Comparison of ENCODE assay signal across 19 cellular contexts in the genomic region with DNA sequence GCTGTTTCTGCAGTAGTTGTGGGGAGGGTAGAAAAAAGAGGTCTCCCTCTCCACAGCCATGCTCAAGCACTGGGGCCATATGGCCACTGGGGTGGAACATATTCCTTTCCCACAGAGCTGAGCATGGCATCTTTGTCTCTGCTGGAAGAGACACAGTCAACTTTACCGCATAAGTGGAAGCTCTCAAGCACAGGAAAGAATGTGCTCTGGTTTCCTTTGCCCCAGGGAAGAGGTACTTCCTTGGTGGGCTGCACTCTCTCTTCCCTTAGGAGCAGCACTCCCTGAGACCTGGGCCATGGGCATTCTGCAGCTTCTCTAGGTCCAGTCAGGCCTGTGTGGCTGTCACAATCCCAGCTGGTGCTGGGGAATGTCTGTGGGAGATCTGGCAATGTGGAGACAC.
"Had no signal": no experiment of that assay in that cellular context is flagged by ENCODE, and none has a peak within 500 bp of the region (broad histone marks: within the 10 kb centered on the region; RNA-seq: fewer than 3 reads in every experiment).

No MANE protein-coding gene starts in this region.

- H3K4me3 Mint-ChIP-seq: activated B cell treated with CpG ODN at 0.5 μM for 24 hours; activated naive CD4-positive, alpha-beta T cell treated with anti-CD3 and anti-CD28 coated beads for 36 hours; activated naive CD8-positive, alpha-beta T cell treated with anti-CD3 and anti-CD28 coated beads, Interleukin-2, amount 10 ng/mL, durations not matched to agents 7 days and 5 days; endodermal cell; naive thymus-derived CD8-positive, alpha-beta T cell; T-helper 1 cell treated with Interleukin-12 subunit alpha and Interleukin-12 subunit beta and Interleukin-4 antibody, amounts not matched to agents 30 μg/mL and 1 μg/mL, for 36 hours had no signal

- H3K9me3 ChIP-seq: colonic mucosa, ovary, prostate gland had no signal

- H3K36me3 ChIP-seq: colonic mucosa, gastroesophageal sphincter, ovary, prostate gland had no signal

- H3K9me3 Mint-ChIP-seq: activated naive CD8-positive, alpha-beta T cell treated with anti-CD3 and anti-CD28 coated beads, Interleukin-2, amount 10 ng/mL, durations not matched to agents 7 days and 5 days; T-helper 1 cell treated with Interleukin-12 subunit alpha and Interleukin-12 subunit beta and Interleukin-4 antibody, amounts not matched to agents 30 μg/mL and 1 μg/mL, for 36 hours had no signal

- H3K4me1 Mint-ChIP-seq: activated B cell treated with CpG ODN at 0.5 μM for 24 hours; activated naive CD8-positive, alpha-beta T cell treated with anti-CD3 and anti-CD28 coated beads, Interleukin-2, amount 10 ng/mL, durations not matched to agents 7 days and 5 days; naive thymus-derived CD8-positive, alpha-beta T cell had no signal

- H3K36me3 Mint-ChIP-seq: activated naive CD8-positive, alpha-beta T cell treated with anti-CD3 and anti-CD28 coated beads, Interleukin-2, amount 10 ng/mL, durations not matched to agents 7 days and 5 days had no signal

- H3K27me3 ChIP-seq: colonic mucosa, gastroesophageal sphincter, ovary had no signal

- ATAC-seq: gastroesophageal sphincter; naive thymus-derived CD8-positive, alpha-beta T cell had no signal

- DNase-seq: activated B cell treated with CpG ODN at 0.5 μM for 24 hours; activated CD4-positive, alpha-beta T cell treated with anti-CD3 and anti-CD28 coated beads for 4 hours; activated CD4-positive, alpha-beta T cell treated with anti-CD3 and anti-CD28 coated beads, Interleukin-2, amount 50 U/mL, for 48 hours; activated naive CD4-positive, alpha-beta T cell treated with anti-CD3 and anti-CD28 coated beads for 36 hours; activated naive CD8-positive, alpha-beta T cell treated with anti-CD3 and anti-CD28 coated beads, Interleukin-2, amount 10 ng/mL, durations not matched to agents 7 days and 5 days; activated T-cell treated with anti-CD3 and anti-CD28 coated beads, Interleukin-2, amount 50 U/mL, for 48 hours; amniotic stem cell; head of caudate nucleus; naive thymus-derived CD8-positive, alpha-beta T cell; ovary; stimulated activated CD4-positive, alpha-beta T cell treated with anti-CD3 and anti-CD28 coated beads, Interleukin-4, amount 100 ng/mL, for 24 hours; stimulated activated naive CD4-positive, alpha-beta T cell treated with Interleukin-2 at 50 U/mL for 16 hours had no signal

- H3K27ac ChIP-seq: colonic mucosa, gastroesophageal sphincter, ovary, prostate gland had no signal

- H3K27ac Mint-ChIP-seq: activated B cell treated with CpG ODN at 0.5 μM for 24 hours; activated naive CD4-positive, alpha-beta T cell treated with anti-CD3 and anti-CD28 coated beads for 36 hours; activated naive CD8-positive, alpha-beta T cell treated with anti-CD3 and anti-CD28 coated beads, Interleukin-2, amount 10 ng/mL, durations not matched to agents 7 days and 5 days; endodermal cell; naive thymus-derived CD8-positive, alpha-beta T cell; T-helper 1 cell treated with Interleukin-12 subunit alpha and Interleukin-12 subunit beta and Interleukin-4 antibody, amounts not matched to agents 30 μg/mL and 1 μg/mL, for 36 hours had no signal

- H3K4me1 ChIP-seq: colonic mucosa, prostate gland had no signal

- FAIRE-seq: islet of Langerhans had no signal

- H3K4me3 ChIP-seq: colonic mucosa, gastroesophageal sphincter, lung, ovary, prostate gland had no signal
